11 cellular contexts compared by ENCODE assay signal in the genomic region with DNA sequence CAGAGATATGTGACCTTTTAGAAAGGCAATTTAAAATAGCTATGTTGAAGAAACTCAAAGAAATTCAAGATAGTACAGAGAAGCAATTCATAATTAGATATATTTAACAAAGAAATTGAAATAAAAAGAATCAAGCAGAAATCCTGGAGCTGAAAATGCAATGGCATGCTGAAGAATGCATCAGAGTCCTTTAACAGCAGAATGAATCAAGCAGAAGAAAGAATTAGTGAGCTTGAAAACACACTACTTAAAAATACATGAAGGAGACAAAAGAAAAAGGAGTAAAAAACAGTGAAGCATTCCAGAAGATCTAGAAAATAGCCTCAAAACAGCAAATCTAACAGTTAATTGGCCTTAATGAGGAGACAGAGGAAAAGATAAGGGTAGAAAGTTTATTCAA. TPM values are rescaled to one million over a fixed set of nuclear protein-coding genes. Genes with fewer than 3 reads are reported as not detected.
"Had no signal": no experiment of that assay in that cellular context is flagged by ENCODE, and none has a peak within 500 bp of the region (broad histone marks: within the 10 kb centered on the region; RNA-seq: fewer than 3 reads in every experiment).

No MANE protein-coding gene starts in this region.

- H3K4me3 Mint-ChIP-seq: H9, HFFc6 had no signal

- H3K4me3 ChIP-seq: GM23248 had no signal

- H3K27ac Mint-ChIP-seq: H9, HFFc6 had no signal

- H3K4me2 ChIP-seq: KMS-11 had no signal

- H2AFZ ChIP-seq: GM23248 had no signal

- DNase-seq: GM23248, GOT3, H9, HCEC 1CT, HFFc6, IMR-90, KBM-7 had no signal

- H3K27ac ChIP-seq: GM23248, HL-60, KMS-11 had no signal

- H3K9ac ChIP-seq: GM23248, KMS-11 had no signal

RNA-seq across cellular contexts. Expression of a gene that starts 20.0 kb away (rescaled TPM):
- total RNA-seq: GM23248, H4, H9, HFFc6, HT1080, IMR-90 had no signal
- polyA plus RNA-seq: GM23248, IMR-90 had no signal
